In the genomic region with DNA sequence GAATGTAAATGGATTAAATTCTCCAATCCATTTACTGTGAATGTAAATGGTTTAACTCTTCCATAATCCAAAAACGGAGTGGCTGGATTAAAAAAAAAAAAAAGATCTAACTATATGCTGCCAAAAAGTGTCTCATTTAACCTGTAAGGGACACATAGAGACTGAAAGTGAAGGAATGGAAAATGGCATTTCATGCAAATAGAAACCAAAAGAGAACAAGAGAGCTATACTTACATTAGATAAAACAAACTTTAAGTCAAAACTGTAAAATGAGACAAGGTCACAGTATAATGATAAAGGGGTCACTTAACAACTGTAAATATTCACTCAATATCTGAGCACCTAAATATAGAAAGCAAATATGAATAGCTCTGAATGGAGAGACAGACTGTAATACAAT, we compare ENCODE assay signal across 26 cellular contexts. TPM values are rescaled to one million over a fixed set of nuclear protein-coding genes. Genes with fewer than 3 reads are reported as not detected.
DNase-seq lines count a peak whose midpoint lies in the region; ATAC-seq, FAIRE-seq and TF ChIP-seq lines count a peak whose summit lies in the region.
"Had no signal": no experiment of that assay in that cellular context is flagged by ENCODE, and none has a peak within 500 bp of the region (broad histone marks: within the 10 kb centered on the region; RNA-seq: fewer than 3 reads in every experiment).

No MANE protein-coding gene starts in this region.

- H3K9ac ChIP-seq in astrocyte (ENCODE audit: low read length), result no peak overlapping the region
- H3K9ac ChIP-seq: BLaER1 had no signal

- H3K4me3 ChIP-seq in astrocyte (ENCODE audit: insufficient read depth, low read depth, low read length), result no peak overlapping the region
- H3K4me3 ChIP-seq: BLaER1 had no signal

- H3K9me3 ChIP-seq in astrocyte (ENCODE audit: insufficient read depth, low read depth, low read length), result no peaks in the 10 kb centered on the region

- ATAC-seq in HG03521 (IDR thresholded peaks at IDR 0.05; ENCODE audit: unreplicated experiment) (no peak), GM18873 (IDR thresholded peaks at IDR 0.05; ENCODE audit: low FRiP score, unreplicated experiment) (no peak)
- ATAC-seq: CD8-positive, alpha-beta T cell; HepG2; Right ventricle myocardium inferior had no signal

- peaks cover 18% of the 10 kb centered on the region for H3K79me2 ChIP-seq in astrocyte (ENCODE audit: insufficient read depth, low read length)

- FAIRE-seq in astrocyte (lab: Jason Lieb, UNC), result no peak
- FAIRE-seq: GM12892, HepG2 had no signal

- no peak overlapping the region for H2AFZ ChIP-seq in astrocyte (ENCODE audit: low read depth, low read length)

- H3K27ac ChIP-seq in astrocyte (ENCODE audit: low read depth, low read length), result no peak overlapping the region
- H3K27ac ChIP-seq: 22Rv1, BLaER1, HL-60 had no signal

- H3K36me3 ChIP-seq in astrocyte (ENCODE audit: insufficient read depth, low read length), result peaks cover 40% of the 10 kb centered on the region

- DNase-seq in T-helper 1 cell (no peak), NCI-H82 treated with DMSO at 0.1 percent for 48 hours (lab: John Stamatoyannopoulos, UW; ENCODE audit: unreplicated experiment) (peak; percentile 45), astrocyte (ENCODE audit: low read depth) (no peak)
- DNase-seq in activated naive CD4-positive, alpha-beta T cell treated with anti-CD3 and anti-CD28 coated beads for 36 hours, result no peak
- DNase-seq in activated naive CD4-positive, alpha-beta T cell treated with anti-CD3 and anti-CD28 coated beads, Interleukin-2, amount 10 ng/mL, durations not matched to agents 7 days and 5 days, result no peak
- DNase-seq: ACHN; Calu3; CD8-positive, alpha-beta T cell; GOT3; HCEC 1CT; KBM-7; NCI-H1092 treated with DMSO at 0.1 percent for 48 hours; NCI-H1436 treated with DMSO at 0.1 percent for 48 hours; NCI-H1930; NCI-H226; NCI-H510A treated with DMSO at 0.1 percent for 48 hours; NCI-H748 treated with DMSO at 0.1 percent for 48 hours had no signal

- H3K36me3 Mint-ChIP-seq in T-helper 1 cell treated with Interleukin-12 subunit alpha and Interleukin-12 subunit beta and Interleukin-4 antibody, amounts not matched to agents 30 μg/mL and 1 μg/mL, for 36 hours (ENCODE audit: low read depth), result peaks cover 79% of the 10 kb centered on the region
- peaks cover 82% of the 10 kb centered on the region for H3K36me3 Mint-ChIP-seq in activated naive CD4-positive, alpha-beta T cell treated with anti-CD3 and anti-CD28 coated beads for 36 hours (ENCODE audit: low read depth)
- peaks cover 88% of the 10 kb centered on the region for H3K36me3 Mint-ChIP-seq in activated naive CD4-positive, alpha-beta T cell treated with anti-CD3 and anti-CD28 coated beads, Interleukin-2, amount 10 ng/mL, durations not matched to agents 7 days and 5 days
- peaks cover 54% of the 10 kb centered on the region for H3K36me3 Mint-ChIP-seq in astrocyte (ENCODE audit: low read depth, unreplicated experiment)

- intact Hi-C loops in activated naive CD4-positive, alpha-beta T cell treated with anti-CD3 and anti-CD28 coated beads for 36 hours (cut with micrococcal nuclease), result loop anchor here (2.0 to 5.0 kb wide), 2 partner anchors 15 to 34 kb away; partner anchors contain the start of gene CDR2

- H4K20me1 ChIP-seq in astrocyte (ENCODE audit: insufficient read depth, low read length), result peaks cover 30% of the 10 kb centered on the region
- H4K20me1 ChIP-seq: BLaER1 had no signal

- CTCF ChIA-PET in activated naive CD4-positive, alpha-beta T cell treated with anti-CD3 and anti-CD28 coated beads for 36 hours (lab: Charles Lee), result interaction anchor here (0.6 to 0.9 kb wide), 5 partner anchors 17 to 1060 kb away, joined by 3 to 6 read pairs (median 3); partner anchors contain the start of gene CRYM
- CTCF ChIA-PET in activated naive CD4-positive, alpha-beta T cell treated with anti-CD3 and anti-CD28 coated beads, Interleukin-2, amount 10 ng/mL, durations not matched to agents 7 days and 5 days (lab: Charles Lee), result interaction anchor here (1.2 kb wide), 2 partner anchors 19 to 1149 kb away, joined by 3 to 4 read pairs; no protein-coding TSS in a partner anchor

- no peak overlapping the region for H3K4me2 ChIP-seq in astrocyte (ENCODE audit: low read length)
- H3K4me2 ChIP-seq: BLaER1 had no signal

- peak overlapping the region; percentile 52 for H3K27ac Mint-ChIP-seq in T-helper 1 cell treated with Interleukin-12 subunit alpha and Interleukin-12 subunit beta and Interleukin-4 antibody, amounts not matched to agents 30 μg/mL and 1 μg/mL, for 36 hours
- H3K27ac Mint-ChIP-seq in activated naive CD4-positive, alpha-beta T cell treated with anti-CD3 and anti-CD28 coated beads for 36 hours, result peak overlapping the region; percentile 22
- H3K27ac Mint-ChIP-seq in activated naive CD4-positive, alpha-beta T cell treated with anti-CD3 and anti-CD28 coated beads, Interleukin-2, amount 10 ng/mL, durations not matched to agents 7 days and 5 days, result no peak overlapping the region
- peak overlapping the region; percentile 75 for H3K27ac Mint-ChIP-seq in astrocyte (ENCODE audit: unreplicated experiment)
- H3K27ac Mint-ChIP-seq: CD8-positive, alpha-beta T cell had no signal

- peaks cover 35% of the 10 kb centered on the region for H3K9me3 Mint-ChIP-seq in T-helper 1 cell treated with Interleukin-12 subunit alpha and Interleukin-12 subunit beta and Interleukin-4 antibody, amounts not matched to agents 30 μg/mL and 1 μg/mL, for 36 hours
- peaks cover 44% of the 10 kb centered on the region for H3K9me3 Mint-ChIP-seq in activated naive CD4-positive, alpha-beta T cell treated with anti-CD3 and anti-CD28 coated beads for 36 hours
- H3K9me3 Mint-ChIP-seq in activated naive CD4-positive, alpha-beta T cell treated with anti-CD3 and anti-CD28 coated beads, Interleukin-2, amount 10 ng/mL, durations not matched to agents 7 days and 5 days, result peaks cover 39% of the 10 kb centered on the region
- H3K9me3 Mint-ChIP-seq in astrocyte (ENCODE audit: unreplicated experiment), result peaks cover 23% of the 10 kb centered on the region

- H3K4me3 Mint-ChIP-seq in T-helper 1 cell treated with Interleukin-12 subunit alpha and Interleukin-12 subunit beta and Interleukin-4 antibody, amounts not matched to agents 30 μg/mL and 1 μg/mL, for 36 hours, result no peak overlapping the region
- H3K4me3 Mint-ChIP-seq in activated naive CD4-positive, alpha-beta T cell treated with anti-CD3 and anti-CD28 coated beads for 36 hours, result no peak overlapping the region
- no peak overlapping the region for H3K4me3 Mint-ChIP-seq in activated naive CD4-positive, alpha-beta T cell treated with anti-CD3 and anti-CD28 coated beads, Interleukin-2, amount 10 ng/mL, durations not matched to agents 7 days and 5 days
- no peak overlapping the region for H3K4me3 Mint-ChIP-seq in astrocyte (ENCODE audit: unreplicated experiment)
- H3K4me3 Mint-ChIP-seq: CD8-positive, alpha-beta T cell had no signal

- TF ChIP-seq CTCF in astrocyte (IDR thresholded peaks at IDR 0.05; ENCODE audit: insufficient read depth, low read depth, low read length), result no peak

- no peaks in the 10 kb centered on the region for H3K27me3 ChIP-seq in astrocyte (ENCODE audit: insufficient read depth, low read length)
- H3K27me3 ChIP-seq: BLaER1 had no signal

- H3K4me1 ChIP-seq in astrocyte (ENCODE audit: insufficient read depth, low read length), result no peaks in the 10 kb centered on the region
- H3K4me1 ChIP-seq: BLaER1 had no signal

- no peaks in the 10 kb centered on the region for H3K27me3 Mint-ChIP-seq in T-helper 1 cell treated with Interleukin-12 subunit alpha and Interleukin-12 subunit beta and Interleukin-4 antibody, amounts not matched to agents 30 μg/mL and 1 μg/mL, for 36 hours (ENCODE audit: low read depth)
- H3K27me3 Mint-ChIP-seq in activated naive CD4-positive, alpha-beta T cell treated with anti-CD3 and anti-CD28 coated beads for 36 hours (ENCODE audit: low read depth), result no peaks in the 10 kb centered on the region
- no peaks in the 10 kb centered on the region for H3K27me3 Mint-ChIP-seq in activated naive CD4-positive, alpha-beta T cell treated with anti-CD3 and anti-CD28 coated beads, Interleukin-2, amount 10 ng/mL, durations not matched to agents 7 days and 5 days
- no peaks in the 10 kb centered on the region for H3K27me3 Mint-ChIP-seq in astrocyte (ENCODE audit: low read depth, unreplicated experiment)

- H3K4me1 Mint-ChIP-seq in T-helper 1 cell treated with Interleukin-12 subunit alpha and Interleukin-12 subunit beta and Interleukin-4 antibody, amounts not matched to agents 30 μg/mL and 1 μg/mL, for 36 hours (ENCODE audit: low read depth), result peaks cover 16% of the 10 kb centered on the region
- H3K4me1 Mint-ChIP-seq in activated naive CD4-positive, alpha-beta T cell treated with anti-CD3 and anti-CD28 coated beads for 36 hours (ENCODE audit: low read depth), result peaks cover 24% of the 10 kb centered on the region
- peaks cover 18% of the 10 kb centered on the region for H3K4me1 Mint-ChIP-seq in activated naive CD4-positive, alpha-beta T cell treated with anti-CD3 and anti-CD28 coated beads, Interleukin-2, amount 10 ng/mL, durations not matched to agents 7 days and 5 days
- H3K4me1 Mint-ChIP-seq in astrocyte (ENCODE audit: low read depth, unreplicated experiment), result peaks cover 3% of the 10 kb centered on the region

RNA-seq across cellular contexts. Expression of gene CDR2, which starts 36.6 kb away (rescaled TPM):
- total RNA-seq in activated naive CD4-positive, alpha-beta T cell treated with anti-CD3 and anti-CD28 coated beads for 36 hours, result 10 to 100 TPM; 42.5 to 42.8 TPM
- total RNA-seq in astrocyte, result 56.5 and 57.6 TPM in 2 replicates

RNA-seq across cellular contexts. Expression of gene POLR3E, which starts 40.6 kb away (rescaled TPM):
- 10 to 100 TPM; 72.9 to 74.7 TPM for total RNA-seq in activated naive CD4-positive, alpha-beta T cell treated with anti-CD3 and anti-CD28 coated beads for 36 hours
- 30.3 and 32.5 TPM in 2 replicates for total RNA-seq in astrocyte
